25 cellular contexts compared by ENCODE assay signal in genomic region chr4:18621186-18621585, GRCh38.
"Had no signal": no experiment of that assay in that cellular context is flagged by ENCODE, and none has a peak within 500 bp of the region (broad histone marks: within the 10 kb centered on the region; RNA-seq: fewer than 3 reads in every experiment).

No MANE protein-coding gene starts in this region.

- H3K36me3 ChIP-seq: esophagus squamous epithelium, gastrocnemius medialis, heart right ventricle, left lung, lower lobe of right lung had no signal

- H3K27me3 ChIP-seq: dorsolateral prefrontal cortex, esophagus squamous epithelium, gastrocnemius medialis, left lung had no signal

- H3K9me3 ChIP-seq: esophagus squamous epithelium, gastrocnemius medialis, heart right ventricle, left lung, lower lobe of right lung, mucosa of descending colon had no signal

- H3K27ac Mint-ChIP-seq: mesothelial cell of epicardium, naive B cell had no signal

- ATAC-seq: gastrocnemius medialis, heart right ventricle, left cardiac atrium, left lung, left ventricle myocardium superior, lower lobe of right lung, mucosa of descending colon had no signal

- H3K4me1 Mint-ChIP-seq: naive B cell had no signal

- DNase-seq: dermis blood vessel endothelial cell; dorsolateral prefrontal cortex; effector CD4-positive, alpha-beta T cell; effector memory CD4-positive, alpha-beta T cell; esophagus squamous epithelium; foreskin fibroblast; foreskin melanocyte; gastrocnemius medialis; glutamatergic neuron; head of caudate nucleus; heart right ventricle; hippocampal formation; left cardiac atrium; left lung; left ventricle myocardium superior; lower lobe of right lung; mesenchymal stem cell; mucosa of descending colon; naive B cell had no signal

- H3K4me3 Mint-ChIP-seq: mesothelial cell of epicardium, naive B cell had no signal

- H3K4me3 ChIP-seq: coronary artery, dorsolateral prefrontal cortex, esophagus squamous epithelium, gastrocnemius medialis, heart right ventricle, left lung, lower lobe of right lung, mucosa of descending colon had no signal

- FAIRE-seq: colon, endothelial cell of umbilical vein, islet of Langerhans, keratinocyte had no signal

- H3K27ac ChIP-seq: coronary artery, dorsolateral prefrontal cortex, esophagus squamous epithelium, gastrocnemius medialis, heart right ventricle, left lung, lower lobe of right lung had no signal

- H3K4me1 ChIP-seq: gastrocnemius medialis, heart right ventricle, left lung, lower lobe of right lung had no signal

- H3K36me3 Mint-ChIP-seq: mesothelial cell of epicardium, naive B cell had no signal
